Comparison of ENCODE assay signal across 31 cellular contexts in genomic region chr20:14062171-14062570, GRCh38.
"Had no signal": no experiment of that assay in that cellular context is flagged by ENCODE, and none has a peak within 500 bp of the region (broad histone marks: within the 10 kb centered on the region; RNA-seq: fewer than 3 reads in every experiment).

No MANE protein-coding gene starts in this region.

- H3K4me1 Mint-ChIP-seq: naive thymus-derived CD8-positive, alpha-beta T cell; nephron progenitor cell; stimulated activated effector memory CD8-positive, alpha-beta T cell treated with anti-CD3 and anti-CD28 coated beads, Interleukin-12 subunit alpha, Interleukin-12 subunit beta, amount 100 ng/mL, for 72 hours; stimulated activated naive B cell treated with anti-CD40 and anti-IgM and Interleukin-4, amounts not matched to agents 10 μg/mL and 1 μg/mL and 100 μg/mL, for 72 hours had no signal

- H3K27me3 Mint-ChIP-seq: natural killer cell treated with Interleukin-12 subunit alpha and Interleukin-12 subunit beta and Interleukin-15 and Interleukin-18, amount 100 ng/mL, for 72 hours; progenitor cell of endocrine pancreas; stimulated activated naive CD8-positive, alpha-beta T cell treated with anti-CD3 and anti-CD28 coated beads, Interleukin-15, Interleukin-2, amounts not matched to agents 100 ng/mL and 50 ng/mL, for 24 hours had no signal

- H3K36me3 Mint-ChIP-seq: naive thymus-derived CD8-positive, alpha-beta T cell; natural killer cell treated with Interleukin-12 subunit alpha and Interleukin-12 subunit beta and Interleukin-15 and Interleukin-18, amount 100 ng/mL, for 72 hours; stimulated activated effector memory CD8-positive, alpha-beta T cell treated with anti-CD3 and anti-CD28 coated beads, Interleukin-12 subunit alpha, Interleukin-12 subunit beta, amount 100 ng/mL, for 72 hours; stimulated activated naive B cell treated with anti-CD40 and anti-IgM and Interleukin-4, amounts not matched to agents 10 μg/mL and 1 μg/mL and 100 μg/mL, for 72 hours had no signal

- H2AFZ ChIP-seq: parathyroid adenoma had no signal

- H3K9me3 ChIP-seq: neutrophil, ovary, psoas muscle, right lobe of liver, sigmoid colon, suprapubic skin, testis, tibial artery, transverse colon, upper lobe of left lung, vagina had no signal

- H3K9me3 Mint-ChIP-seq: naive thymus-derived CD8-positive, alpha-beta T cell; nephron progenitor cell; neural crest cell; stimulated activated naive B cell treated with anti-CD40 and anti-IgM and Interleukin-4, amounts not matched to agents 10 μg/mL and 1 μg/mL and 100 μg/mL, for 72 hours; stimulated activated naive CD8-positive, alpha-beta T cell treated with anti-CD3 and anti-CD28 coated beads, Interleukin-15, Interleukin-2, amounts not matched to agents 100 ng/mL and 50 ng/mL, for 24 hours had no signal

- FAIRE-seq: small intestine, urothelium cell line had no signal

- H3K79me2 ChIP-seq: parathyroid adenoma had no signal

- H3K27ac ChIP-seq: neutrophil, ovary, parathyroid adenoma, psoas muscle, right lobe of liver, sigmoid colon, suprapubic skin, testis, tibial artery, transverse colon, upper lobe of left lung, vagina had no signal

- H3K27ac Mint-ChIP-seq: naive thymus-derived CD8-positive, alpha-beta T cell; natural killer cell treated with Interleukin-12 subunit alpha and Interleukin-12 subunit beta and Interleukin-15 and Interleukin-18, amount 100 ng/mL, for 72 hours; nephron progenitor cell; progenitor cell of endocrine pancreas; stimulated activated effector memory CD8-positive, alpha-beta T cell treated with anti-CD3 and anti-CD28 coated beads, Interleukin-12 subunit alpha, Interleukin-12 subunit beta, amount 100 ng/mL, for 72 hours; stimulated activated naive B cell treated with anti-CD40 and anti-IgM and Interleukin-4, amounts not matched to agents 10 μg/mL and 1 μg/mL and 100 μg/mL, for 72 hours; stimulated activated naive CD8-positive, alpha-beta T cell treated with anti-CD3 and anti-CD28 coated beads, Interleukin-15, Interleukin-2, amounts not matched to agents 100 ng/mL and 50 ng/mL, for 24 hours had no signal

- ATAC-seq: naive thymus-derived CD8-positive, alpha-beta T cell; natural killer cell treated with Interleukin-12 subunit alpha and Interleukin-12 subunit beta and Interleukin-15 and Interleukin-18, amount 100 ng/mL, for 72 hours; psoas muscle; right cardiac atrium; right lobe of liver; stimulated activated effector memory CD8-positive, alpha-beta T cell treated with anti-CD3 and anti-CD28 coated beads, Interleukin-12 subunit alpha, Interleukin-12 subunit beta, amount 100 ng/mL, for 72 hours; stimulated activated naive B cell treated with anti-CD40 and anti-IgM and Interleukin-4, amounts not matched to agents 10 μg/mL and 1 μg/mL and 100 μg/mL, for 72 hours had no signal

- H3K9ac ChIP-seq: parathyroid adenoma had no signal

- H3K27me3 ChIP-seq: neutrophil, ovary, right lobe of liver, sigmoid colon, suprapubic skin, testis, tibial artery, transverse colon, upper lobe of left lung, vagina had no signal

- H3K4me3 Mint-ChIP-seq: naive thymus-derived CD8-positive, alpha-beta T cell; natural killer cell treated with Interleukin-12 subunit alpha and Interleukin-12 subunit beta and Interleukin-15 and Interleukin-18, amount 100 ng/mL, for 72 hours; nephron progenitor cell; neural crest cell; stimulated activated effector memory CD8-positive, alpha-beta T cell treated with anti-CD3 and anti-CD28 coated beads, Interleukin-12 subunit alpha, Interleukin-12 subunit beta, amount 100 ng/mL, for 72 hours; stimulated activated naive B cell treated with anti-CD40 and anti-IgM and Interleukin-4, amounts not matched to agents 10 μg/mL and 1 μg/mL and 100 μg/mL, for 72 hours; stimulated activated naive CD8-positive, alpha-beta T cell treated with anti-CD3 and anti-CD28 coated beads, Interleukin-15, Interleukin-2, amounts not matched to agents 100 ng/mL and 50 ng/mL, for 24 hours had no signal

- H3K4me3 ChIP-seq: ovary, psoas muscle, right lobe of liver, sigmoid colon, suprapubic skin, testis, tibial artery, transverse colon, upper lobe of left lung, vagina had no signal

- H3K36me3 ChIP-seq: neutrophil, ovary, right lobe of liver, sigmoid colon, suprapubic skin, tibial artery, transverse colon, upper lobe of left lung, vagina had no signal

- DNase-seq: naive thymus-derived CD8-positive, alpha-beta T cell; nephron progenitor cell; occipital lobe; ovary; posterior cingulate gyrus; psoas muscle; right cardiac atrium; right lobe of liver; sigmoid colon; small intestine; stimulated activated CD4-positive, alpha-beta T cell treated with anti-CD3 and anti-CD28 coated beads, Interleukin-15, amount 100 ng/mL, for 24 hours; stimulated activated CD4-positive, alpha-beta T cell treated with anti-CD3 and anti-CD28 coated beads, Interleukin-2, amount 100 ng/mL, for 24 hours; stimulated activated CD4-positive, alpha-beta T cell treated with anti-CD3 and anti-CD28 coated beads, Interleukin-2, amount 100 ng/mL, for 48 hours; stimulated activated CD4-positive, alpha-beta T cell treated with anti-CD3 and anti-CD28 coated beads, Interleukin-4, amount 100 ng/mL, for 24 hours; stimulated activated naive B cell treated with anti-CD40 and anti-IgM and Interleukin-4, amounts not matched to agents 10 μg/mL and 1 μg/mL and 100 μg/mL, for 72 hours; stimulated activated naive CD4-positive, alpha-beta T cell treated with Interleukin-2 at 50 U/mL for 16 hours; substantia nigra; testis; tibial artery; transverse colon; upper lobe of left lung had no signal

- H3K4me1 ChIP-seq: parathyroid adenoma, psoas muscle, sigmoid colon, suprapubic skin, testis, transverse colon, upper lobe of left lung, vagina had no signal
